ENCODE assay signal across 12 cellular contexts in the genomic region with DNA sequence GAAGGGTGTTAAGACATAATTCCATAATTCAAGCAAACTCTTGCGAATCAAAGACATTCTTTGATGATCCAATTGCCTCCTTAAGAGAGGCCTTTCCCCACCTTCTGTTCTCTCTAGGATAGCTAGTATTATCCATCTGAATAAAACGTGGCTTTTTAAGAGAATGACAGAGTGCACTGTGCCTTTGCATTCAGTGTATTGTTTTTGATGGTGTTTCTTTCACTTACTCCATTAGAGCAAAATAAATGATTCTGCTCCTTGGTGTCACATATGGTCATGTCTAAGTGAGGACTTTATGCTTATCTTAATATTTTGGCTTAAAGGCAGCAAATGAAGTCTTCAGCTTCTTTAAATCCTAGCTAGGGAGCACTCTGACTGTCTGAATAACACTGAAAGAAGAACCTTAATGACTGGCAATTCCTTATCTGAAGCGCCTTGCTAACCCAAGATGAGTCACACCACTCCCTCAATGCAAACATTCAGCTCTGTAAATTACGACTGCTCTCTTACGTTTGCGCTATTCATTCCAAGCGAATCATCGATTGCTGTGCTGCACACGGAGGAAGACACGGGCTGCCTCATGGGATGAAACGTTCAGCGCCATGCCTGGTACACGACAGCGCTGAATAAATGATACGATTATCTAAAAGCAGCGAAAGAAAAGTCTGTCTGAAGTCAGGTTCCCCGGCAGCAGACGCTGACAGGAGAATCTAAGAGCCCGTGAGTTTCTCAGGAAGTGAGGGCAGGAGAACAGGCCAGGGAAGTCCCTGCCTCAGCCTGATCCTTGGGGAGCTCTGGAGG. TPM values are rescaled to one million over a fixed set of nuclear protein-coding genes. Genes with fewer than 3 reads are reported as not detected.
A peak's percentile ranks its signal among the peaks of the same experiment; 100 is the strongest.
DNase-seq lines count a peak whose midpoint lies in the region; ATAC-seq, FAIRE-seq and TF ChIP-seq lines count a peak whose summit lies in the region.
"Had no signal": no experiment of that assay in that cellular context is flagged by ENCODE, and none has a peak within 500 bp of the region (broad histone marks: within the 10 kb centered on the region; RNA-seq: fewer than 3 reads in every experiment).

No MANE protein-coding gene starts in this region.

- in situ Hi-C loops in HepG2 (cut with HindIII; ENCODE audit: extremely low pct_ligation_motif_present, low pct_unique_long_range_greater_than_20kb) = no loop called here

- H3K9me3 ChIP-seq in HepG2 (ENCODE audit: low read length) (no peaks in the 10 kb centered on the region), right lobe of liver (no peaks in the 10 kb centered on the region), SK-N-SH (no peaks in the 10 kb centered on the region)
- H3K9me3 ChIP-seq: tibial artery had no signal

- TF ChIP-seq RAD21 in HepG2 (CRISPR knock-in tag; IDR thresholded peaks at IDR 0.05) (no peak), SK-N-SH (IDR thresholded peaks at IDR 0.05; ENCODE audit: low read length) (no peak)

- CTCF ChIA-PET in HepG2 (lab: Yijun Ruan, JAX; ENCODE audit: low intra/inter-chr PET ratio, low total read pairs) (no interaction called here), SK-N-SH (lab: Yijun Ruan, JAX) (no interaction called here)

- H3K79me2 ChIP-seq in HepG2 (ENCODE audit: insufficient read depth, low read length) = no peaks in the 10 kb centered on the region
- H3K79me2 ChIP-seq in SK-N-SH (ENCODE audit: insufficient read depth) = no peaks in the 10 kb centered on the region

- H4K20me1 ChIP-seq in HepG2 (ENCODE audit: insufficient read depth, low read length) (no peaks in the 10 kb centered on the region), SK-N-SH (ENCODE audit: insufficient read depth) (no peaks in the 10 kb centered on the region)

- no peak overlapping the region for H3K9ac ChIP-seq in HepG2 (ENCODE audit: insufficient read depth, low read depth, low read length)
- H3K9ac ChIP-seq in SK-N-SH = no peak overlapping the region

- H3K36me3 ChIP-seq in HepG2 (replicated peaks in 1 of 2; ENCODE audit: control insufficient read depth in 1 of 2, insufficient read depth in 2 of 2, low read length in 2 of 2) (no peaks in the 10 kb centered on the region), right lobe of liver (no peaks in the 10 kb centered on the region), SK-N-SH (replicated peaks in 1 of 2; ENCODE audit: control insufficient read depth in 1 of 2, insufficient read depth in 2 of 2, low read length in 1 of 2) (no peaks in the 10 kb centered on the region)
- H3K36me3 ChIP-seq: tibial artery had no signal

- no peak overlapping the region for H2AFZ ChIP-seq in HepG2 (ENCODE audit: low read length)
- H2AFZ ChIP-seq in SK-N-SH (ENCODE audit: low read depth) = 0 out of 2 replicates have a peak overlapping the region, but pooled peaks have one; percentile 9

- TF ChIP-seq CTCF in HepG2 (CRISPR knock-in tag; IDR thresholded peaks at IDR 0.05) = no peak
- TF ChIP-seq CTCF in right lobe of liver (IDR thresholded peaks at IDR 0.05) = no peak
- TF ChIP-seq CTCF in SK-N-SH (IDR thresholded peaks at IDR 0.05) = no peak
- no peak for TF ChIP-seq CTCF in fibroblast of pulmonary artery (IDR thresholded peaks at IDR 0.05; ENCODE audit: low read length, missing control alignments)

- POLR2A ChIA-PET in HepG2 (lab: Yijun Ruan, JAX) (no interaction called here), SK-N-SH (lab: Yijun Ruan, JAX) (no interaction called here)

- DNase-seq in HepG2 (ENCODE audit: low spot score) = no peak
- DNase-seq in right lobe of liver = no peak
- no peak for DNase-seq in SK-N-SH
- DNase-seq in fibroblast of pulmonary artery (ENCODE audit: low read depth) = peak; percentile 68
- DNase-seq in stimulated activated CD4-positive, alpha-beta T cell treated with anti-CD3 and anti-CD28 coated beads, Interleukin-4, amount 100 ng/mL, for 4 hours = no peak
- no peak for DNase-seq in NCI-H524 treated with DMSO at 0.1 percent for 48 hours (lab: John Stamatoyannopoulos, UW)
- DNase-seq: activated T-cell treated with anti-CD3 and anti-CD28 coated beads, Interleukin-2, amount 50 U/mL, for 72 hours; NCI-H1417; tibial artery had no signal

- TF ChIP-seq POLR2A in HepG2 (IDR thresholded peaks at IDR 0.05; ENCODE audit: insufficient read depth in 1 of 2, low read depth in 2 of 2, low read length in 2 of 2) (no peak), right lobe of liver (IDR thresholded peaks at IDR 0.05) (no peak)

- 31% methylated on average over 18 of the region's 19 CpGs for WGBS in HepG2 (ENCODE audit: low lambda C conversion rate)
- WGBS in right lobe of liver (ENCODE audit: insufficient coverage, low coverage, low lambda C conversion rate, missing lambda C conversion rate) = 67% methylated on average over 19 of the region's 19 CpGs
- WGBS in SK-N-SH (ENCODE audit: low lambda C conversion rate) = 22% methylated on average over 19 of the region's 19 CpGs

- no peak overlapping the region for H3K4me2 ChIP-seq in HepG2 (ENCODE audit: low read depth, low read length)
- H3K4me2 ChIP-seq in SK-N-SH = peak overlapping the region; percentile 42

- H3K27ac ChIP-seq in HepG2 (ENCODE audit: extremely low read length, insufficient read depth, low read length) = no peak overlapping the region
- no peak overlapping the region for H3K27ac ChIP-seq in right lobe of liver
- H3K27ac ChIP-seq in SK-N-SH (ENCODE audit: low read depth in 2 of 2, low read length in 1 of 2) = no peak overlapping the region
- H3K27ac ChIP-seq: skin epidermis, tibial artery had no signal

- H3K9me2 ChIP-seq in SK-N-SH = no peaks in the 10 kb centered on the region

- intact Hi-C loops in HepG2 (cut with micrococcal nuclease; ENCODE audit: unreplicated experiment) (no loop called here), right lobe of liver (cut with DNase I) (no loop called here)

- H3K4me1 ChIP-seq in HepG2 (ENCODE audit: insufficient read depth, low read length) (no peaks in the 10 kb centered on the region), right lobe of liver (no peaks in the 10 kb centered on the region), SK-N-SH (ENCODE audit: control insufficient read depth in 1 of 2, insufficient read depth in 2 of 2, low read depth in 1 of 2, low read length in 1 of 2) (no peaks in the 10 kb centered on the region)
- H3K4me1 ChIP-seq: tibial artery had no signal

- no peak for FAIRE-seq in HepG2 (lab: Jason Lieb, UNC)

- H3K27me3 ChIP-seq in HepG2 (ENCODE audit: control insufficient read depth in 1 of 2, insufficient read depth in 2 of 2, low read length in 2 of 2) (no peaks in the 10 kb centered on the region), right lobe of liver (peaks cover 0 to 8% of the 10 kb centered on the region in 2 donors), SK-N-SH (ENCODE audit: insufficient read depth) (no peaks in the 10 kb centered on the region; the same call in 1 of the 2 replicates)
- H3K27me3 ChIP-seq: tibial artery had no signal

- no peaks in the 10 kb centered on the region for H3F3A ChIP-seq in SK-N-SH (replicated peaks; ENCODE audit: insufficient read depth)

- TF ChIP-seq EP300 in HepG2 (IDR thresholded peaks at IDR 0.05; ENCODE audit: low read depth in 2 of 2, low read length in 2 of 2) (no peak), HepG2 (CRISPR knock-in tag; IDR thresholded peaks at IDR 0.05; ENCODE audit: borderline replicate concordance) (no peak), SK-N-SH (IDR thresholded peaks at IDR 0.05; ENCODE audit: borderline replicate concordance in 1 of 2, low read depth in 1 of 2, low read length in 1 of 2) (no peak)

- no peak overlapping the region for H3K4me3 ChIP-seq in HepG2 (replicated peaks in 1 of 3; ENCODE audit: insufficient read depth in 1 of 3, low read depth in 2 of 3, low read length in 3 of 3)
- no peak overlapping the region for H3K4me3 ChIP-seq in right lobe of liver
- H3K4me3 ChIP-seq in SK-N-SH (ENCODE audit: low read depth in 2 of 2, low read length in 1 of 2) = 0 out of 4 replicates have a peak overlapping the region, but pooled peaks of 1 of the 2 experiments have one; percentile 2
- H3K4me3 ChIP-seq in fibroblast of pulmonary artery (replicated peaks; ENCODE audit: low read depth, low read length) = no peak overlapping the region
- H3K4me3 ChIP-seq: skin epidermis, tibial artery had no signal

- ATAC-seq in HepG2 = no peak
- ATAC-seq in right lobe of liver = no peak
- no peak for ATAC-seq in GM19328 (IDR thresholded peaks at IDR 0.05; ENCODE audit: unreplicated experiment)
- ATAC-seq in GM19395 (IDR thresholded peaks at IDR 0.05; ENCODE audit: unreplicated experiment) = no peak
- ATAC-seq: activated T-cell treated with anti-CD3 and anti-CD28 coated beads, Interleukin-2, amount 50 U/mL, for 72 hours had no signal

- BruUV-seq in HepG2 (replicated peaks; lab: Mats Ljungman, UMichigan) = no TSS peak

TF ChIP-seq in HepG2, 621 proteins besides CTCF, POLR2A, EP300 and RAD21 (continues in another document):
- peak; percentile 39; the same call in 1 of the 2 replicates for TF ChIP-seq FOSL2 (CRISPR knock-in tag; IDR thresholded peaks at IDR 0.05)

RNA-seq across cellular contexts. Expression of gene GEMIN8, which starts 35.1 kb away (rescaled TPM):
- total RNA-seq in HepG2 (2016; rRNA removed; fragmentation: Illumina TruSeq; extraction: Trizol) (9.7 and 10.5 TPM in 2 replicates), right lobe of liver (10 to 100 TPM in 3 of 6 experiments, 1 to 10 TPM in 3; 8.0 to 14.8 (median 10.1) TPM)
- 4.4 and 4.9 TPM in 2 replicates for total RNA-seq in HepG2 (2016; cell fraction: cytosol; rRNA removed; fragmentation: Illumina TruSeq; extraction: Trizol; ENCODE audit: low read depth)
- 10.1 and 10.6 TPM in 2 replicates for total RNA-seq in HepG2 (2016; cell fraction: insoluble cytoplasmic fraction; rRNA removed; fragmentation: Illumina TruSeq; extraction: Trizol)
- 3.6 and 4.3 TPM in 2 replicates for total RNA-seq in HepG2 (2016; cell fraction: membrane; rRNA removed; fragmentation: Illumina TruSeq; extraction: Trizol)
- total RNA-seq in HepG2 (2016; cell fraction: nucleus; rRNA removed; fragmentation: Illumina TruSeq; extraction: Trizol) = 9.3 and 9.8 TPM in 2 replicates
- polyA plus RNA-seq in HepG2 (2011; rRNA removed) (19.9 and 23.7 TPM in 2 replicates), SK-N-SH (2012; rRNA removed) (69.8 and 78.0 TPM in 2 replicates)
- polyA plus RNA-seq in HepG2 (2011; cell fraction: cytosol; rRNA removed) = 15.6 and 18.7 TPM in 2 replicates
- polyA plus RNA-seq in HepG2 (2011; cell fraction: nucleus; rRNA removed) = 26.2 and 28.6 TPM in 2 replicates
- polyA plus RNA-seq in HepG2 (2012) = 7.6 and 10.5 TPM in 2 replicates
- polyA plus RNA-seq in HepG2 (2016; cell fraction: cytosol; fragmentation: Illumina TruSeq; extraction: Trizol; ENCODE audit: low read depth) = 3.1 and 3.3 TPM in 2 replicates
- polyA plus RNA-seq in HepG2 (2016; cell fraction: insoluble cytoplasmic fraction; fragmentation: Illumina TruSeq; extraction: Trizol; ENCODE audit: low read depth) = 13.7 and 14.2 TPM in 2 replicates
- polyA plus RNA-seq in HepG2 (2016; cell fraction: membrane; fragmentation: Illumina TruSeq; extraction: Trizol; ENCODE audit: low read depth) = 2.7 TPM in 2 replicates
- 17.3 and 18.9 TPM in 2 replicates for polyA plus RNA-seq in HepG2 (2016; cell fraction: nucleus; fragmentation: Illumina TruSeq; extraction: Trizol; ENCODE audit: insufficient read depth, low read depth)
- 15.1 and 20.5 TPM in 2 replicates for polyA minus RNA-seq in HepG2 (2011; rRNA and poly(A)+ RNA removed; ENCODE audit: low replicate concordance)
- polyA minus RNA-seq in HepG2 (2011; cell fraction: cytosol; rRNA and poly(A)+ RNA removed) = 4.9 and 6.2 TPM in 2 replicates
- polyA minus RNA-seq in HepG2 (2011; cell fraction: nucleus; rRNA and poly(A)+ RNA removed) = 14.9 and 15.2 TPM in 2 replicates
- 45.4 and 54.9 TPM in 2 replicates for polyA plus RNA-seq in SK-N-SH (2012; cell fraction: cytosol; rRNA removed)
- polyA plus RNA-seq in SK-N-SH (2012; cell fraction: nucleus; rRNA removed) = 143 and 160 TPM in 2 replicates

Comparison
In these comparisons a context has a peak if more than half of its experiments do, and no peak if none do; other contexts are left out.
1. Of the 25 proteins assayed by ChIP-seq in both HepG2 and SK-N-SH: peak only in HepG2: none; only in SK-N-SH: MAX and PBX3; in both: FOSL2; in neither: 22.